11 cellular contexts compared by ENCODE assay signal in genomic region chr11:122784325-122785155, GRCh38. TPM values are rescaled to one million over a fixed set of nuclear protein-coding genes. Genes with fewer than 3 reads are reported as not detected.
DNase-seq lines count a peak whose midpoint lies in the region; ATAC-seq and TF ChIP-seq lines count a peak whose summit lies in the region.
"Had no signal": no experiment of that assay in that cellular context is flagged by ENCODE, and none has a peak within 500 bp of the region (broad histone marks: within the 10 kb centered on the region; RNA-seq: fewer than 3 reads in every experiment).

No MANE protein-coding gene starts in this region.

- no peaks in the 10 kb centered on the region for H3K27me3 ChIP-seq in lower lobe of right lung (ENCODE audit: low read depth)

- peaks cover 16% of the 10 kb centered on the region for H3K4me1 ChIP-seq in lower lobe of right lung

- no peak overlapping the region for H3K4me3 Mint-ChIP-seq in activated naive CD8-positive, alpha-beta T cell treated with anti-CD3 and anti-CD28 coated beads, Interleukin-2, amount 50 U/mL, for 24 hours
- H3K4me3 Mint-ChIP-seq in activated naive CD8-positive, alpha-beta T cell treated with anti-CD3 and anti-CD28 coated beads for 36 hours, result no peak overlapping the region
- H3K4me3 Mint-ChIP-seq: activated naive CD8-positive, alpha-beta T cell treated with anti-CD3 and anti-CD28 coated beads, Interleukin-2, amount 10 ng/mL, durations not matched to agents 7 days and 5 days had no signal

- TF ChIP-seq CTCF in lower lobe of right lung (IDR thresholded peaks at IDR 0.05), result no peak

- no peak overlapping the region for H3K27ac Mint-ChIP-seq in activated naive CD8-positive, alpha-beta T cell treated with anti-CD3 and anti-CD28 coated beads, Interleukin-2, amount 50 U/mL, for 24 hours
- H3K27ac Mint-ChIP-seq in activated naive CD8-positive, alpha-beta T cell treated with anti-CD3 and anti-CD28 coated beads for 36 hours, result no peak overlapping the region
- H3K27ac Mint-ChIP-seq: activated naive CD8-positive, alpha-beta T cell treated with anti-CD3 and anti-CD28 coated beads, Interleukin-2, amount 10 ng/mL, durations not matched to agents 7 days and 5 days had no signal

- no peaks in the 10 kb centered on the region for H3K9me3 Mint-ChIP-seq in activated naive CD8-positive, alpha-beta T cell treated with anti-CD3 and anti-CD28 coated beads, Interleukin-2, amount 50 U/mL, for 24 hours
- H3K9me3 Mint-ChIP-seq in activated naive CD8-positive, alpha-beta T cell treated with anti-CD3 and anti-CD28 coated beads for 36 hours, result no peaks in the 10 kb centered on the region
- H3K9me3 Mint-ChIP-seq: activated naive CD8-positive, alpha-beta T cell treated with anti-CD3 and anti-CD28 coated beads, Interleukin-2, amount 10 ng/mL, durations not matched to agents 7 days and 5 days had no signal

- peaks cover 11% of the 10 kb centered on the region for H3K4me1 Mint-ChIP-seq in activated naive CD8-positive, alpha-beta T cell treated with anti-CD3 and anti-CD28 coated beads, Interleukin-2, amount 50 U/mL, for 24 hours
- H3K4me1 Mint-ChIP-seq in activated naive CD8-positive, alpha-beta T cell treated with anti-CD3 and anti-CD28 coated beads for 36 hours, result peaks cover 8% of the 10 kb centered on the region

- in situ Hi-C loops in KBM-7 (cut with MboI; ENCODE audit: low pct_unique_long_range_greater_than_20kb, low sequenced_read_pairs), result no loop called here

- intact Hi-C loops in lower lobe of right lung (cut with DNase I), result no loop called here

- H3K36me3 ChIP-seq in lower lobe of right lung, result peaks cover 15% of the 10 kb centered on the region
- H3K36me3 ChIP-seq: WERI-Rb-1 had no signal

- ATAC-seq in activated naive CD8-positive, alpha-beta T cell treated with anti-CD3 and anti-CD28 coated beads, Interleukin-2, amount 50 U/mL, for 24 hours, result peak; percentile 34
- peak; percentile 4 to 34 for ATAC-seq in lower lobe of right lung

- H3K27me3 Mint-ChIP-seq in activated naive CD8-positive, alpha-beta T cell treated with anti-CD3 and anti-CD28 coated beads, Interleukin-2, amount 50 U/mL, for 24 hours, result no peaks in the 10 kb centered on the region
- H3K27me3 Mint-ChIP-seq in activated naive CD8-positive, alpha-beta T cell treated with anti-CD3 and anti-CD28 coated beads for 36 hours, result no peaks in the 10 kb centered on the region
- H3K27me3 Mint-ChIP-seq: activated naive CD8-positive, alpha-beta T cell treated with anti-CD3 and anti-CD28 coated beads, Interleukin-2, amount 10 ng/mL, durations not matched to agents 7 days and 5 days had no signal

- H3K9me3 ChIP-seq in lower lobe of right lung, result no peaks in the 10 kb centered on the region

- peak overlapping the region; percentile 61 for H3K27ac ChIP-seq in lower lobe of right lung
- H3K27ac ChIP-seq: WERI-Rb-1 had no signal

- no peak overlapping the region for H3K4me3 ChIP-seq in lower lobe of right lung

- peaks cover 45% of the 10 kb centered on the region for H3K36me3 Mint-ChIP-seq in activated naive CD8-positive, alpha-beta T cell treated with anti-CD3 and anti-CD28 coated beads, Interleukin-2, amount 50 U/mL, for 24 hours (ENCODE audit: low read depth)
- H3K36me3 Mint-ChIP-seq in activated naive CD8-positive, alpha-beta T cell treated with anti-CD3 and anti-CD28 coated beads for 36 hours, result peaks cover 12% of the 10 kb centered on the region

- no peak for DNase-seq in activated naive CD8-positive, alpha-beta T cell treated with anti-CD3 and anti-CD28 coated beads, Interleukin-2, amount 50 U/mL, for 24 hours
- no peak for DNase-seq in activated naive CD8-positive, alpha-beta T cell treated with anti-CD3 and anti-CD28 coated beads for 36 hours
- DNase-seq in cerebellar cortex (ENCODE audit: low spot score), result peak; percentile 96
- no peak for DNase-seq in lower lobe of right lung
- peak; percentile 55 for DNase-seq in ureter (ENCODE audit: low spot score)
- DNase-seq in KBM-7, result no peak
- no peak for DNase-seq in NCI-H1105 treated with DMSO at 0.1 percent for 48 hours (lab: John Stamatoyannopoulos, UW)
- DNase-seq in hippocampal formation (lab: John Stamatoyannopoulos, UW), result no peak
- DNase-seq: 8988T; activated naive CD8-positive, alpha-beta T cell treated with anti-CD3 and anti-CD28 coated beads, Interleukin-2, amount 10 ng/mL, durations not matched to agents 7 days and 5 days had no signal

RNA-seq across cellular contexts. Expression of gene CRTAM, which starts 53.8 kb away (rescaled TPM):
- 10 to 100 TPM; 21.9 to 22.3 TPM for total RNA-seq in activated naive CD8-positive, alpha-beta T cell treated with anti-CD3 and anti-CD28 coated beads for 36 hours
- total RNA-seq in lower lobe of right lung (11.1 TPM), ureter (1.1 TPM)

Comparison
In these comparisons a context has a peak if more than half of its experiments do, and no peak if none do; other contexts are left out.
1. DNase-seq: peak in cerebellar cortex (single experiment) and ureter (single experiment); none in activated naive CD8-positive, alpha-beta T cell treated with anti-CD3 and anti-CD28 coated beads, Interleukin-2, amount 50 U/mL, for 24 hours (single experiment), activated naive CD8-positive, alpha-beta T cell treated with anti-CD3 and anti-CD28 coated beads for 36 hours (single experiment), lower lobe of right lung (single experiment), KBM-7 (single experiment), NCI-H1105 treated with DMSO at 0.1 percent for 48 hours (single experiment) and hippocampal formation (0 of 2).